In the genomic region with DNA sequence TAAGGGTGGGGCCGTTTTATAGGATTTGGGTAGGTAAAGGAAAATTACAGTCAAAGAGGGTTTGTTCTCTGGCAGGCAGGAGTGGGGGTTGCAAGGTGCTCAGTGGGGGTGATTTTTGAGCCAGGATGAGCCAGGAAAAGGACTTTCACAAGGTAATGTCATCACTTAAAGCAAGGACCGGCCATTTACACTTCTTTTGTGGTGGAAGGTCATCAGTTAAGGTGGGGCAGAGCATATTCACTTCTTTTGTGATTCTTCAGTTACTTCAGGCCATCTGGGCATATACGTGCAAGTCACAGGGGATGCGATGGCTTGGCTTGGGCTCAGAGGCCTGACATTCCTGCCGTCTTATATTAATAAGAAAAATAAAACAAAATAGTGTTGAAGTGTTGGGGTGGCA, we compare ENCODE assay signal across 8 cellular contexts.
DNase-seq lines count a peak whose midpoint lies in the region; ATAC-seq and TF ChIP-seq lines count a peak whose summit lies in the region.
"Not testable (repeated sequence)": the region's sequence is repeated elsewhere in the genome, so short reads cannot be mapped to it uniquely, and the experiment has no call there.

No MANE protein-coding gene starts in this region.

- ATAC-seq in WTC11: not testable (repeated sequence)

- H3K9me3 ChIP-seq in ES-I3 (ENCODE audit: control insufficient read depth, insufficient read depth, low read length); H9 (ENCODE audit: control insufficient read depth, low read depth, low read length); HUES6 (ENCODE audit: control insufficient read depth, insufficient read depth, low read depth, low read length); endodermal cell (ENCODE audit: control insufficient read depth, low read length); iPS DF 6.9 (ENCODE audit: control insufficient read depth, insufficient read depth, low read length); iPS-18a (ENCODE audit: control insufficient read depth, low read depth, low read length); iPS-20b (ENCODE audit: insufficient read depth, low read depth, low read length): not testable (repeated sequence)

- no CpG with 5 or more reads among the region's 5 CpGs for WGBS in H9 (ENCODE audit: extremely low coverage, insufficient read length, low lambda C conversion rate)
- WGBS in endodermal cell (ENCODE audit: insufficient coverage in 1 of 2, insufficient read length in 1 of 2), 2 experiments: 64% methylated on average over 4 of the region's 5 CpGs; no CpG with 5 or more reads in 1 of the 2 experiments
- WGBS in iPS DF 6.9 (ENCODE audit: insufficient coverage, insufficient read length): no CpG with 5 or more reads among the region's 5 CpGs

- H4K20me1 ChIP-seq in H9 (ENCODE audit: control insufficient read depth, insufficient read depth, insufficient read length): not testable (repeated sequence)

- not testable (repeated sequence) for H3K14ac ChIP-seq in H9 (ENCODE audit: insufficient read depth, low read length)

- not testable (repeated sequence) for H3K27ac ChIP-seq in H9 (ENCODE audit: insufficient read length, low read depth, low read length); endodermal cell (ENCODE audit: low read depth, low read length); iPS-18a (ENCODE audit: low read length); iPS-20b (ENCODE audit: low read length)
- H3K27ac ChIP-seq in HUES6 (ENCODE audit: low read depth, low read length) (peak overlapping the region; percentile 82; the same call in 1 of the 2 replicates), iPS DF 6.9 (ENCODE audit: low read length) (peak overlapping the region; percentile 28)

- H3K36me3 Mint-ChIP-seq in H9 (ENCODE audit: insufficient read depth in 1 of 3, low read depth in 3 of 3) (peaks cover 28 to 77% (median 47%) of the 10 kb centered on the region in 3 experiments), WTC11 (peaks cover 77% of the 10 kb centered on the region), endodermal cell (ENCODE audit: low read depth) (peaks cover 35% of the 10 kb centered on the region)

- not testable (repeated sequence) for H2BK12ac ChIP-seq in H9 (ENCODE audit: insufficient read length, low read depth, low read length)

- peak overlapping the region; percentile 28; the same call in 1 of the 2 replicates for H3K9ac ChIP-seq in ES-I3 (ENCODE audit: low read depth, low read length)
- not testable (repeated sequence) for H3K9ac ChIP-seq in H9 (ENCODE audit: extremely low read depth, insufficient read length, low read length); endodermal cell (ENCODE audit: extremely low read depth, low read length, poor library complexity, severe bottlenecking); iPS-18a (ENCODE audit: low read length); iPS-20b (ENCODE audit: low read depth, low read length)
- peak overlapping the region; percentile 36 for H3K9ac ChIP-seq in HUES6 (ENCODE audit: low read length)

- CTCF ChIA-PET in WTC11 (lab: Charles Lee): not testable (repeated sequence)

- H3K18ac ChIP-seq in H9 (ENCODE audit: insufficient read length, low read depth, low read length): not testable (repeated sequence)

- not testable (repeated sequence) for H3K79me2 ChIP-seq in H9 (ENCODE audit: insufficient read depth, low read length)

- not testable (repeated sequence) for H3K27me3 Mint-ChIP-seq in H9 (ENCODE audit: low read depth); WTC11 (ENCODE audit: low read depth); endodermal cell (ENCODE audit: insufficient read depth)

- not testable (repeated sequence) for H3K56ac ChIP-seq in H9 (ENCODE audit: insufficient read length, low read depth, low read length)

- H2AFZ ChIP-seq in H9 (ENCODE audit: low read length): not testable (repeated sequence)

- not testable (repeated sequence) for H4K91ac ChIP-seq in H9 (ENCODE audit: insufficient read length, low read depth, low read length)

- not testable (repeated sequence) for H2BK15ac ChIP-seq in H9 (ENCODE audit: low read depth, low read length)

- not testable (repeated sequence) for H2AK5ac ChIP-seq in H9 (ENCODE audit: insufficient read length, low read length)

- H3K4me1 ChIP-seq in ES-I3 (ENCODE audit: insufficient read depth, low read length); H9 (ENCODE audit: insufficient read depth, low read length); endodermal cell (ENCODE audit: control insufficient read depth, insufficient read depth, low read length); iPS DF 6.9 (ENCODE audit: control insufficient read depth, insufficient read depth, low read length); iPS-20b (ENCODE audit: insufficient read depth, low read length): not testable (repeated sequence)
- H3K4me1 ChIP-seq in HUES6 (ENCODE audit: control insufficient read depth, insufficient read depth, low read length) (peaks cover 11% of the 10 kb centered on the region), iPS-18a (ENCODE audit: control insufficient read depth, low read depth, low read length) (peaks cover 13% of the 10 kb centered on the region)

- H3K4me3 Mint-ChIP-seq in H9 (peak overlapping the region; percentile 64 to 69), WTC11 (peak overlapping the region; percentile 89), endodermal cell (peak overlapping the region; percentile 64)

- not testable (repeated sequence) for H3K36me3 ChIP-seq in ES-I3 (ENCODE audit: insufficient read depth, low read length); endodermal cell (ENCODE audit: control insufficient read depth, insufficient read depth, low read length); iPS DF 6.9 (ENCODE audit: control insufficient read depth, insufficient read depth, low read length)
- H3K36me3 ChIP-seq in HUES6 (ENCODE audit: control insufficient read depth, insufficient read depth, low read length) (peaks cover 36% of the 10 kb centered on the region), iPS-18a (ENCODE audit: control insufficient read depth, low read depth, low read length) (peaks cover 20% of the 10 kb centered on the region), iPS-20b (ENCODE audit: insufficient read depth, low read depth, low read length) (peaks cover 26% of the 10 kb centered on the region)

- peak overlapping the region; percentile 51 for H3K4me3 ChIP-seq in HUES6 (ENCODE audit: low read depth, low read length)
- not testable (repeated sequence) for H3K4me3 ChIP-seq in endodermal cell (ENCODE audit: low read length); iPS DF 6.9 (ENCODE audit: low read length)
- H3K4me3 ChIP-seq in iPS-18a (ENCODE audit: low read length): peak overlapping the region; percentile 47
- H3K4me3 ChIP-seq in iPS-20b (ENCODE audit: low read length): peak overlapping the region; percentile 56

- not testable (repeated sequence) for H3T11ph ChIP-seq in H9 (ENCODE audit: low read length)

- H3K9me3 Mint-ChIP-seq in H9 (peaks cover 16 to 28% of the 10 kb centered on the region in 2 experiments), endodermal cell (peaks cover 18% of the 10 kb centered on the region)
- not testable (repeated sequence) for H3K9me3 Mint-ChIP-seq in WTC11

- not testable (repeated sequence) for H3K23me2 ChIP-seq in H9 (ENCODE audit: insufficient read length, low read depth, low read length, poor library complexity, severe bottlenecking)

- peak overlapping the region; percentile 53 for H3K4me2 ChIP-seq in H9 (ENCODE audit: insufficient read depth, insufficient read length, low read length)

- not testable (repeated sequence) for H3K27me3 ChIP-seq in H9 (ENCODE audit: insufficient read depth, low read length); HUES6 (ENCODE audit: control insufficient read depth, insufficient read depth, low read length); endodermal cell (ENCODE audit: control insufficient read depth, insufficient read depth, low read length, poor library complexity, severe bottlenecking); iPS DF 6.9 (ENCODE audit: control insufficient read depth, insufficient read depth, low read length); iPS-18a (ENCODE audit: control insufficient read depth, insufficient read depth, low read length); iPS-20b (ENCODE audit: insufficient read depth, low read length)

- not testable (repeated sequence) for H2BK20ac ChIP-seq in H9 (ENCODE audit: low read depth, low read length, poor library complexity, severe bottlenecking)

- peaks cover 36 to 37% of the 10 kb centered on the region in 2 experiments for H3K4me1 Mint-ChIP-seq in H9
- peaks cover 44% of the 10 kb centered on the region for H3K4me1 Mint-ChIP-seq in WTC11
- H3K4me1 Mint-ChIP-seq in endodermal cell: peaks cover 24% of the 10 kb centered on the region

- H4K5ac ChIP-seq in H9 (ENCODE audit: insufficient read length, low read depth, low read length): not testable (repeated sequence)

- POLR2A ChIA-PET in WTC11 (lab: Charles Lee): not testable (repeated sequence)

- not testable (repeated sequence) for H3K23ac ChIP-seq in H9 (ENCODE audit: insufficient read length, low read depth, low read length)

- not testable (repeated sequence) for H3K79me1 ChIP-seq in H9 (ENCODE audit: insufficient read depth, low read depth, low read length, poor library complexity, severe bottlenecking)

- H3K4ac ChIP-seq in H9 (ENCODE audit: low read depth, low read length): not testable (repeated sequence)

- not testable (repeated sequence) for H4K8ac ChIP-seq in H9 (replicated peaks; ENCODE audit: insufficient read length, low read depth, low read length)

- not testable (repeated sequence) for TF ChIP-seq CTCF in H9 (conservative IDR thresholded peaks at IDR 0.05); WTC11 (IDR thresholded peaks at IDR 0.05); endodermal cell (conservative IDR thresholded peaks at IDR 0.05)

- H2BK5ac ChIP-seq in H9 (ENCODE audit: insufficient read length, low read length): not testable (repeated sequence)

- not testable (repeated sequence) for DNase-seq in H9; WTC11 (ENCODE audit: low spot score); endodermal cell; iPS DF 6.9 (ENCODE audit: low read depth, low spot score)

- H2BK120ac ChIP-seq in H9 (ENCODE audit: low read depth, low read length, poor library complexity, severe bottlenecking): not testable (repeated sequence)

- H3K27ac Mint-ChIP-seq in H9 (peak overlapping the region; percentile 65 to 85 (median 80); a peak in 4 of 7 replicates), WTC11 (peak overlapping the region; percentile 98), endodermal cell (peak overlapping the region; percentile 67)
